Comparison of ENCODE assay signal across 7 cellular contexts in the genomic region with DNA sequence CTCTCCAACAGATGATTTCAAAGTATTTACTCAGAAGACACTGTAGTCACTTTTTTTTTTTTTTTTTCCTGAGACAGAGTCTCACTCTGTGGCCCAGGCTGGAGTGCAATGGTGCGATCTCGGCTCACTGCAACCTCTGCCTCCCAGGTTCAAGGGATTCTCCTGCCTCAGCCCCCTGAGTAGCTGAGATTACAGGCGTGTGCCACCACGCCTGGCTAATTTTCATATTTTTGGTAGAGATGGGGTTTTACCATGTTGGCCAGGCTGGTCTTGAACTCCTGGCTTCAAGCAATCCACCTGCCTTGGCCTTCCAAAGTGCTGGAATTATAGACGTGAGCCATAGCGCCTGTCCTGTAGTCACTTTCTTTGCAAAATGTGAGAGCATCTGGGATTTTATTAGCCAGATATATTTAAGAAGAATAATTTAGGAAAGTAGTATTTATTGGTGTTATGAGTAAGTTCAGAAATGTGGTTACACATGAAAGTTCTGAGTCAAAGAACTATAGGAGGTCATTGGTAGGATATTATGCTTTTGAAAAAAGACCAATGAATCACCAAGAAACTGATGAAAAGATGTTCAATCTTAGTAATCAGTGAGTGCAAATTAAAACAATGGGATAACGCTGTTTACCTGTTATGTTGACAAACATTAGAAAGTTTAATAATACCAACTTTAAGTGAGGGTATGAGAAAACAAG.
A peak's percentile ranks its signal among the peaks of the same experiment; 100 is the strongest.
DNase-seq lines count a peak whose midpoint lies in the region; ATAC-seq lines count a peak whose summit lies in the region.
"Not testable (repeated sequence)": the region's sequence is repeated elsewhere in the genome, so short reads cannot be mapped to it uniquely, and the experiment has no call there.

No MANE protein-coding gene starts in this region.

- not testable (repeated sequence) for ATAC-seq in T-helper 17 cell
- ATAC-seq in activated T-helper 17 cell treated with anti-CD3 and anti-CD28 coated beads, Interleukin-2, amount 50 U/mL, for 72 hours (replicated peaks) = peak; percentile 98
- peak; percentile 96 for ATAC-seq in stimulated activated effector memory CD8-positive, alpha-beta T cell treated with anti-CD3 and anti-CD28 coated beads, Interleukin-12 subunit alpha, Interleukin-12 subunit beta, amount 100 ng/mL, for 72 hours

- peak overlapping the region; percentile 45 for H3K27ac Mint-ChIP-seq in T-helper 17 cell
- peak overlapping the region; percentile 70 for H3K27ac Mint-ChIP-seq in activated T-cell treated with anti-CD3 and anti-CD28 coated beads, Interleukin-2, amount 50 U/mL, for 24 hours
- peak overlapping the region; percentile 67 for H3K27ac Mint-ChIP-seq in activated T-helper 17 cell treated with anti-CD3 and anti-CD28 coated beads, Interleukin-2, amount 50 U/mL, for 72 hours
- H3K27ac Mint-ChIP-seq in activated naive CD8-positive, alpha-beta T cell treated with anti-CD3 and anti-CD28 coated beads for 36 hours = peak overlapping the region; percentile 38
- not testable (repeated sequence) for H3K27ac Mint-ChIP-seq in stimulated activated effector memory CD8-positive, alpha-beta T cell treated with anti-CD3 and anti-CD28 coated beads, Interleukin-12 subunit alpha, Interleukin-12 subunit beta, amount 100 ng/mL, for 72 hours

- H3K9me3 ChIP-seq in T-helper 17 cell (ENCODE audit: control insufficient read depth, low read length, poor library complexity, severe bottlenecking) = not testable (repeated sequence)

- DNase-seq in ELR (ENCODE audit: low read depth) = peak; percentile 10
- not testable (repeated sequence) for DNase-seq in T-helper 17 cell; activated T-cell treated with anti-CD3 and anti-CD28 coated beads, Interleukin-2, amount 50 U/mL, for 24 hours; activated naive CD8-positive, alpha-beta T cell treated with anti-CD3 and anti-CD28 coated beads for 36 hours; stimulated activated effector memory CD8-positive, alpha-beta T cell treated with anti-CD3 and anti-CD28 coated beads, Interleukin-12 subunit alpha, Interleukin-12 subunit beta, amount 100 ng/mL, for 72 hours (ENCODE audit: low spot score in 2 of 2)
- peak; percentile 13 for DNase-seq in activated CD4-positive, alpha-beta T cell treated with anti-CD3 and anti-CD28 coated beads for 48 hours

- not testable (repeated sequence) for H3K36me3 Mint-ChIP-seq in T-helper 17 cell (ENCODE audit: low read depth)
- peaks cover 55% of the 10 kb centered on the region for H3K36me3 Mint-ChIP-seq in activated T-cell treated with anti-CD3 and anti-CD28 coated beads, Interleukin-2, amount 50 U/mL, for 24 hours (ENCODE audit: low read depth)
- H3K36me3 Mint-ChIP-seq in activated T-helper 17 cell treated with anti-CD3 and anti-CD28 coated beads, Interleukin-2, amount 50 U/mL, for 72 hours (ENCODE audit: low read depth) = peaks cover 27% of the 10 kb centered on the region
- H3K36me3 Mint-ChIP-seq in activated naive CD8-positive, alpha-beta T cell treated with anti-CD3 and anti-CD28 coated beads for 36 hours = peaks cover 20% of the 10 kb centered on the region
- H3K36me3 Mint-ChIP-seq in stimulated activated effector memory CD8-positive, alpha-beta T cell treated with anti-CD3 and anti-CD28 coated beads, Interleukin-12 subunit alpha, Interleukin-12 subunit beta, amount 100 ng/mL, for 72 hours = peaks cover 43% of the 10 kb centered on the region

- not testable (repeated sequence) for H3K9me3 Mint-ChIP-seq in activated T-cell treated with anti-CD3 and anti-CD28 coated beads, Interleukin-2, amount 50 U/mL, for 24 hours; activated T-helper 17 cell treated with anti-CD3 and anti-CD28 coated beads, Interleukin-2, amount 50 U/mL, for 72 hours; activated naive CD8-positive, alpha-beta T cell treated with anti-CD3 and anti-CD28 coated beads for 36 hours; stimulated activated effector memory CD8-positive, alpha-beta T cell treated with anti-CD3 and anti-CD28 coated beads, Interleukin-12 subunit alpha, Interleukin-12 subunit beta, amount 100 ng/mL, for 72 hours

- H3K4me1 Mint-ChIP-seq in T-helper 17 cell; activated T-helper 17 cell treated with anti-CD3 and anti-CD28 coated beads, Interleukin-2, amount 50 U/mL, for 72 hours; activated naive CD8-positive, alpha-beta T cell treated with anti-CD3 and anti-CD28 coated beads for 36 hours; stimulated activated effector memory CD8-positive, alpha-beta T cell treated with anti-CD3 and anti-CD28 coated beads, Interleukin-12 subunit alpha, Interleukin-12 subunit beta, amount 100 ng/mL, for 72 hours: not testable (repeated sequence)
- peaks cover 19% of the 10 kb centered on the region for H3K4me1 Mint-ChIP-seq in activated T-cell treated with anti-CD3 and anti-CD28 coated beads, Interleukin-2, amount 50 U/mL, for 24 hours (ENCODE audit: low read depth)

- H3K4me3 Mint-ChIP-seq in T-helper 17 cell; activated T-cell treated with anti-CD3 and anti-CD28 coated beads, Interleukin-2, amount 50 U/mL, for 24 hours; activated T-helper 17 cell treated with anti-CD3 and anti-CD28 coated beads, Interleukin-2, amount 50 U/mL, for 72 hours; activated naive CD8-positive, alpha-beta T cell treated with anti-CD3 and anti-CD28 coated beads for 36 hours; stimulated activated effector memory CD8-positive, alpha-beta T cell treated with anti-CD3 and anti-CD28 coated beads, Interleukin-12 subunit alpha, Interleukin-12 subunit beta, amount 100 ng/mL, for 72 hours: not testable (repeated sequence)

- H3K27me3 Mint-ChIP-seq in T-helper 17 cell; activated T-cell treated with anti-CD3 and anti-CD28 coated beads, Interleukin-2, amount 50 U/mL, for 24 hours; activated T-helper 17 cell treated with anti-CD3 and anti-CD28 coated beads, Interleukin-2, amount 50 U/mL, for 72 hours; activated naive CD8-positive, alpha-beta T cell treated with anti-CD3 and anti-CD28 coated beads for 36 hours: not testable (repeated sequence)
